Comparison of ENCODE assay signal across 26 cellular contexts in the genomic region with DNA sequence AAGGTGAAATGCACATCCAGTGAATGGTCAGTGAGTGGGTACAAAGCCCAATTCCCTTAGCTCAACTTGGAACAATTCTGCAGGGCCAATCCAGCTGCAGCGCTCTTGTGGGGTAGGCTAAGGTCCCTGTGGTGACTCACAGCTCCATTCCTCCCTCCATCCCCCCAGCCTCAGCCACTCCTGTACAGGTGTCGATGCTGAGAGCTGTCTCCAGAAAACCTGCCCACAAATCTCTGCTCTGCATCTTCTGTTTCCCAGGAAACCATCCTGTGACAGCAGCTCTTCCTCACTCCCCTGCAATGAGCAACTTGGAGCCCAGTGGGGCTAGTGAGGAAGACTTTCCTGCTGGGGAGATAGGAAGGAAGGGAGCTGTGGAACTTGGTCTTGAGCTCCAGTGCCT.
"Had no signal": no experiment of that assay in that cellular context is flagged by ENCODE, and none has a peak within 500 bp of the region (broad histone marks: within the 10 kb centered on the region; RNA-seq: fewer than 3 reads in every experiment).

No MANE protein-coding gene starts in this region.

- H3K9me3 Mint-ChIP-seq: activated CD4-positive, alpha-beta T cell treated with anti-CD3 and anti-CD28 coated beads, Interleukin-2, amount 10 ng/mL, durations not matched to agents 7 days and 5 days; activated CD8-positive, alpha-beta T cell treated with anti-CD3 and anti-CD28 coated beads for 36 hours; activated T-cell treated with anti-CD3 and anti-CD28 coated beads, Interleukin-2, amount 50 U/mL, for 4 hours; effector memory CD8-positive, alpha-beta T cell; T-helper 2 cell treated with Interferon-gamma antibody and Interleukin-4, amounts not matched to agents 5 μg/mL and 100 μg/mL, for 36 hours had no signal

- H3K4me3 Mint-ChIP-seq: activated CD4-positive, alpha-beta T cell treated with anti-CD3 and anti-CD28 coated beads, Interleukin-2, amount 10 ng/mL, durations not matched to agents 7 days and 5 days; activated CD8-positive, alpha-beta T cell treated with anti-CD3 and anti-CD28 coated beads for 36 hours; activated naive CD8-positive, alpha-beta T cell; activated T-cell treated with anti-CD3 and anti-CD28 coated beads, Interleukin-2, amount 50 U/mL, for 4 hours; activated T-helper 17 cell treated with anti-CD3 and anti-CD28 coated beads, Interleukin-2, amount 50 U/mL, for 72 hours; effector memory CD8-positive, alpha-beta T cell; T-helper 17 cell; T-helper 2 cell treated with Interferon-gamma antibody and Interleukin-4, amounts not matched to agents 5 μg/mL and 100 μg/mL, for 36 hours had no signal

- H3K27ac Mint-ChIP-seq: activated CD8-positive, alpha-beta T cell treated with anti-CD3 and anti-CD28 coated beads for 36 hours; activated naive CD8-positive, alpha-beta T cell; activated T-helper 17 cell treated with anti-CD3 and anti-CD28 coated beads, Interleukin-2, amount 50 U/mL, for 72 hours; effector memory CD8-positive, alpha-beta T cell; T-helper 2 cell treated with Interferon-gamma antibody and Interleukin-4, amounts not matched to agents 5 μg/mL and 100 μg/mL, for 36 hours had no signal

- H3K36me3 Mint-ChIP-seq: activated naive CD8-positive, alpha-beta T cell had no signal

- H3K36me3 ChIP-seq: brain microvascular endothelial cell had no signal

- H3K27me3 ChIP-seq: brain microvascular endothelial cell had no signal

- H3K27me3 Mint-ChIP-seq: activated T-helper 17 cell treated with anti-CD3 and anti-CD28 coated beads, Interleukin-2, amount 50 U/mL, for 72 hours had no signal

- H3K27ac ChIP-seq: brain microvascular endothelial cell, epithelial cell of prostate had no signal

- DNase-seq: activated CD4-positive, alpha-beta T cell treated with anti-CD3 and anti-CD28 coated beads for 1 hour; activated CD4-positive, alpha-beta T cell treated with anti-CD3 and anti-CD28 coated beads for 4 hours; activated CD4-positive, alpha-beta T cell treated with anti-CD3 and anti-CD28 coated beads, Interleukin-2, amount 10 ng/mL, durations not matched to agents 7 days and 5 days; activated CD4-positive, alpha-beta T cell treated with anti-CD3 and anti-CD28 coated beads, Interleukin-2, amount 50 U/mL, for 48 hours; activated CD4-positive, CD25-positive, alpha-beta regulatory T cell; activated CD8-positive, alpha-beta memory T cell treated with anti-CD3 and anti-CD28 coated beads for 24 hours; activated CD8-positive, alpha-beta T cell treated with anti-CD3 and anti-CD28 coated beads for 36 hours; activated effector memory CD4-positive, alpha-beta T cell treated with Interleukin-2 at 50 U/mL for 16 hours; activated gamma-delta T cell treated with Interleukin-2 at 50 U/mL for 16 hours; activated naive CD4-positive, alpha-beta T cell treated with anti-CD3 and anti-CD28 coated beads, Interleukin-2, amount 50 U/mL, for 16 hours; activated naive CD4-positive, alpha-beta T cell treated with Interleukin-2 at 50 U/mL for 16 hours; activated T-cell treated with anti-CD3 and anti-CD28 coated beads, Interleukin-2, amount 50 U/mL, for 4 hours; amniotic stem cell; brain microvascular endothelial cell; cortex of kidney; dermis blood vessel endothelial cell; effector CD4-positive, alpha-beta T cell; effector memory CD8-positive, alpha-beta T cell; foreskin fibroblast; T-helper 1 cell; T-helper 17 cell; T1000 had no signal

- H3K4me1 Mint-ChIP-seq: activated CD4-positive, alpha-beta T cell treated with anti-CD3 and anti-CD28 coated beads, Interleukin-2, amount 10 ng/mL, durations not matched to agents 7 days and 5 days; activated T-helper 17 cell treated with anti-CD3 and anti-CD28 coated beads, Interleukin-2, amount 50 U/mL, for 72 hours had no signal
